ENCODE assay signal across 8 cellular contexts in the genomic region with DNA sequence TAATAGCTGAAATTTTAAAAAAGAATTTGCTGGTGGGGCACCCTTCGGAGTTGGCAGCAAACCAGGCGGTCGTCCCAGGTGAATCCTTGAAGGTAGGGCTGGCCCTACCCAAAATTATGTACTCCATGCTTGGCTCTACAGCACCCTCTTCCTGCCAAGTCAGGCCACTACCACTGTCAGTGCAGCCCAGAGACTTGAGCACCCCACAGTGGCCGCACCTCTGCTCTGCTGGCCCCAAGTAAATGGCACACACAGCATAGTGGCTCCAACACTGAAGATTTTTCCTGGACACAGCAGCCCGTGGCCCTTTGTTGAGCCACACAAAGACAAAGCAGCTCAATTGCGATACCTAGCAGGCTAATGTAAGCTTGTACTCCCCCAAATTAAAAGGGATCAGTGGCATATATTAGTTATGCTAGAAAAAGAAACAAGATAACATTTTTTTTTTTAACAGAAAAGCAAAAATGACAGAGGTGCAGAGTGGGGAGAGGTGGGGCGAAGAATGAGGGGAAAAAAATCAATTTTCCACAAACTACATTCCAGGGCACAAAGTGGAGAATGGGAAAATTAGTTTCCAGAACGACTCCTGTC.
DNase-seq lines count a peak whose midpoint lies in the region; ATAC-seq, FAIRE-seq and TF ChIP-seq lines count a peak whose summit lies in the region.

No MANE protein-coding gene starts in this region.

- peaks cover 20% of the 10 kb centered on the region for H3K36me3 Mint-ChIP-seq in activated T-helper 2 cell treated with anti-CD3 and anti-CD28 coated beads, Interferon-gamma antibody, Interleukin-2, Interleukin-4, amounts not matched to agents 10 μg/mL and 5 μg/mL and 100 μg/mL, durations not matched to agents 14 hours and 24 hours and 36 hours (ENCODE audit: low read depth)
- peaks cover 6% of the 10 kb centered on the region for H3K36me3 Mint-ChIP-seq in stimulated activated effector memory CD8-positive, alpha-beta T cell treated with anti-CD3 and anti-CD28 coated beads, Interleukin-12 subunit alpha, Interleukin-12 subunit beta, amount 100 ng/mL, for 72 hours

- no peak overlapping the region for H3K27ac ChIP-seq in hepatocyte

- FAIRE-seq in frontal cortex (lab: Jason Lieb, UNC) = no peak

- H3K79me2 ChIP-seq in hepatocyte = no peaks in the 10 kb centered on the region

- peaks cover 6% of the 10 kb centered on the region for H3K4me1 ChIP-seq in hepatocyte (ENCODE audit: insufficient read depth)

- no peak overlapping the region for H2AFZ ChIP-seq in hepatocyte

- TF ChIP-seq CTCF in hepatocyte (IDR thresholded peaks at IDR 0.05; ENCODE audit: poor library complexity) = peak; percentile 31

- H3K4me3 Mint-ChIP-seq in activated T-helper 2 cell treated with anti-CD3 and anti-CD28 coated beads, Interferon-gamma antibody, Interleukin-2, Interleukin-4, amounts not matched to agents 10 μg/mL and 5 μg/mL and 100 μg/mL, durations not matched to agents 14 hours and 24 hours and 36 hours (ENCODE audit: low read depth) = no peak overlapping the region
- H3K4me3 Mint-ChIP-seq in stimulated activated effector memory CD8-positive, alpha-beta T cell treated with anti-CD3 and anti-CD28 coated beads, Interleukin-12 subunit alpha, Interleukin-12 subunit beta, amount 100 ng/mL, for 72 hours = no peak overlapping the region

- no peaks in the 10 kb centered on the region for H3K36me3 ChIP-seq in hepatocyte (replicated peaks; ENCODE audit: insufficient read depth, low read depth)

- peaks cover 40% of the 10 kb centered on the region for H3K27me3 Mint-ChIP-seq in activated T-helper 2 cell treated with anti-CD3 and anti-CD28 coated beads, Interferon-gamma antibody, Interleukin-2, Interleukin-4, amounts not matched to agents 10 μg/mL and 5 μg/mL and 100 μg/mL, durations not matched to agents 14 hours and 24 hours and 36 hours (ENCODE audit: low read depth)

- 89% methylated on average over 8 of the region's 8 CpGs for WGBS in hepatocyte (ENCODE audit: low lambda C conversion rate, missing lambda C conversion rate)

- H3K9me3 Mint-ChIP-seq in activated T-helper 2 cell treated with anti-CD3 and anti-CD28 coated beads, Interferon-gamma antibody, Interleukin-2, Interleukin-4, amounts not matched to agents 10 μg/mL and 5 μg/mL and 100 μg/mL, durations not matched to agents 14 hours and 24 hours and 36 hours = peaks cover 40% of the 10 kb centered on the region
- peaks cover 5% of the 10 kb centered on the region for H3K9me3 Mint-ChIP-seq in stimulated activated effector memory CD8-positive, alpha-beta T cell treated with anti-CD3 and anti-CD28 coated beads, Interleukin-12 subunit alpha, Interleukin-12 subunit beta, amount 100 ng/mL, for 72 hours

- H4K20me1 ChIP-seq in hepatocyte (ENCODE audit: insufficient read depth, poor library complexity, severe bottlenecking) = no peaks in the 10 kb centered on the region

- intact Hi-C loops in activated T-helper 2 cell treated with anti-CD3 and anti-CD28 coated beads, Interferon-gamma antibody, Interleukin-2, Interleukin-4, amounts not matched to agents 10 μg/mL and 5 μg/mL and 100 μg/mL, durations not matched to agents 14 hours and 24 hours and 36 hours (cut with micrococcal nuclease) = no loop called here

- H3K27me3 ChIP-seq in hepatocyte = no peaks in the 10 kb centered on the region

- no peak overlapping the region for H3K27ac Mint-ChIP-seq in activated T-helper 2 cell treated with anti-CD3 and anti-CD28 coated beads, Interferon-gamma antibody, Interleukin-2, Interleukin-4, amounts not matched to agents 10 μg/mL and 5 μg/mL and 100 μg/mL, durations not matched to agents 14 hours and 24 hours and 36 hours
- no peak overlapping the region for H3K27ac Mint-ChIP-seq in stimulated activated effector memory CD8-positive, alpha-beta T cell treated with anti-CD3 and anti-CD28 coated beads, Interleukin-12 subunit alpha, Interleukin-12 subunit beta, amount 100 ng/mL, for 72 hours

- H3K4me1 Mint-ChIP-seq in activated T-helper 2 cell treated with anti-CD3 and anti-CD28 coated beads, Interferon-gamma antibody, Interleukin-2, Interleukin-4, amounts not matched to agents 10 μg/mL and 5 μg/mL and 100 μg/mL, durations not matched to agents 14 hours and 24 hours and 36 hours (ENCODE audit: low read depth) = peaks cover 29% of the 10 kb centered on the region
- H3K4me1 Mint-ChIP-seq in stimulated activated effector memory CD8-positive, alpha-beta T cell treated with anti-CD3 and anti-CD28 coated beads, Interleukin-12 subunit alpha, Interleukin-12 subunit beta, amount 100 ng/mL, for 72 hours = peaks cover 29% of the 10 kb centered on the region

- H3K4me2 ChIP-seq in hepatocyte = no peak overlapping the region

- no peak overlapping the region for H3K4me3 ChIP-seq in hepatocyte

- ATAC-seq in HG02759 (IDR thresholded peaks at IDR 0.05; ENCODE audit: unreplicated experiment) = peak; percentile 67
- ATAC-seq in stimulated activated effector memory CD8-positive, alpha-beta T cell treated with anti-CD3 and anti-CD28 coated beads, Interleukin-12 subunit alpha, Interleukin-12 subunit beta, amount 100 ng/mL, for 72 hours = peak; percentile 84

- H3K9me3 ChIP-seq in hepatocyte (ENCODE audit: low read depth) = no peaks in the 10 kb centered on the region

- peak; percentile 71 for DNase-seq in NK-92 treated with Interleukin-12 subunit alpha and Interleukin-12 subunit beta, amount 100 ng/mL, for 24 hours (lab: John Stamatoyannopoulos, UW)
- DNase-seq in NK-92 (lab: John Stamatoyannopoulos, UW; ENCODE audit: unreplicated experiment) (no peak), NOMO-1 treated with dmso at 0.1 percent for 144 hours (lab: John Stamatoyannopoulos, UW; ENCODE audit: unreplicated experiment) (peak; percentile 80), hepatocyte (ENCODE audit: low spot score) (no peak), frontal cortex (ENCODE audit: low spot score in 2 of 2) (no peak)
- peak; percentile 57 for DNase-seq in activated T-helper 2 cell treated with anti-CD3 and anti-CD28 coated beads, Interferon-gamma antibody, Interleukin-2, Interleukin-4, amounts not matched to agents 10 μg/mL and 5 μg/mL and 100 μg/mL, durations not matched to agents 14 hours and 24 hours and 36 hours (ENCODE audit: low spot score)
- DNase-seq in stimulated activated effector memory CD8-positive, alpha-beta T cell treated with anti-CD3 and anti-CD28 coated beads, Interleukin-12 subunit alpha, Interleukin-12 subunit beta, amount 100 ng/mL, for 72 hours (ENCODE audit: low spot score in 2 of 2) = peak in 1 of 2 donors; percentile 77

- no peaks in the 10 kb centered on the region for H3K9me2 ChIP-seq in hepatocyte (replicated peaks; ENCODE audit: insufficient read depth)

Comparison
In these comparisons a context has a peak if more than half of its experiments do, and no peak if none do; other contexts are left out.
1. DNase-seq: peak in NK-92 treated with Interleukin-12 subunit alpha and Interleukin-12 subunit beta, amount 100 ng/mL, for 24 hours (single experiment), NOMO-1 treated with dmso at 0.1 percent for 144 hours (single experiment) and activated T-helper 2 cell treated with anti-CD3 and anti-CD28 coated beads, Interferon-gamma antibody, Interleukin-2, Interleukin-4, amounts not matched to agents 10 μg/mL and 5 μg/mL and 100 μg/mL, durations not matched to agents 14 hours and 24 hours and 36 hours (single experiment); none in NK-92 (single experiment), hepatocyte (single experiment) and frontal cortex (0 of 2).